14 cellular contexts compared by ENCODE assay signal in the genomic region with DNA sequence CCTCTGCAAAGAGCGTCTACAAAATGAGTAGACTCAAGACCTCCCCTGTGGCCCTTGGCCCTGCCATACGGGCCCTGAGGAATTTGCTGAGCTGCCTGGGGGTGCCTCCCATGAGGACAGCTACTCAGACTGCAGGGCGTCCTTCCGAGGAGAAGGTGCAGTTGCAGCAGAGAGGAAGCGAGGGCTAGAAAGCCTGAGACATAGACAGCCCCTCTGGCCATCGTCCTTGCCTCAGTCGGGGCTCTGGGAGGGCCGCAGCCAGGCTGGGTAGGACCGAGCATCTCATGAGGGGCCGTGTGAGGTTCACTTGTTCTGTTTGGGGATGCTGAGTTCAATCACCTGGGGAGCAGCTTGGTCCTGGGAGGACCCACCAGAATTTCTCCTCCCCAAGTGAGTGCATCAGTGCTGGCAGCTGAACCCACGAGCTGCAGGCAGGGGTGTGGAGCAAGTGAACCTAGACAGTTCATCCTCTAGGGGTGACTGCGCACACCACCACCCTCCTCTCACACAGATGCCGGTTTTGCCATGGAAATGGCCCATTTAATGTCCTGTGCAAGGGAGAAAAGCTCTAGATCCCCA. TPM values are rescaled to one million over a fixed set of nuclear protein-coding genes. Genes with fewer than 3 reads are reported as not detected.
DNase-seq lines count a peak whose midpoint lies in the region; ATAC-seq and TF ChIP-seq lines count a peak whose summit lies in the region.
"Had no signal": no experiment of that assay in that cellular context is flagged by ENCODE, and none has a peak within 500 bp of the region (broad histone marks: within the 10 kb centered on the region; RNA-seq: fewer than 3 reads in every experiment).

No MANE protein-coding gene starts in this region.

- POLR2A ChIA-PET in HEK293 (lab: Yijun Ruan, JAX), result interaction anchor here (1.3 kb wide), 1 partner anchor 25 kb away, joined by 3 read pairs; no protein-coding TSS in a partner anchor

- intact Hi-C loops in sigmoid colon (cut with DNase I), result no loop called here
- intact Hi-C loops in upper lobe of right lung (cut with DNase I), result no loop called here

- H3K36me3 ChIP-seq in HEK293 (ENCODE audit: control insufficient read depth in 2 of 2, insufficient read depth in 1 of 2, low read length in 2 of 2) (no peaks in the 10 kb centered on the region), sigmoid colon (no peaks in the 10 kb centered on the region), upper lobe of right lung (no peaks in the 10 kb centered on the region)

- H3K4me3 ChIP-seq in HEK293 (ENCODE audit: low read depth, low read length), result no peak overlapping the region
- no peak overlapping the region for H3K4me3 ChIP-seq in sigmoid colon
- no peak overlapping the region for H3K4me3 ChIP-seq in upper lobe of right lung
- H3K4me3 ChIP-seq: A549 had no signal

- no peaks in the 10 kb centered on the region for H3K9me3 ChIP-seq in HEK293 (ENCODE audit: control insufficient read depth, insufficient read depth, low read depth, low read length)
- H3K9me3 ChIP-seq in sigmoid colon, result no peaks in the 10 kb centered on the region
- no peaks in the 10 kb centered on the region for H3K9me3 ChIP-seq in upper lobe of right lung
- H3K9me3 ChIP-seq: A549 had no signal

- H3K27ac ChIP-seq in HEK293 (ENCODE audit: extremely low read depth, low read depth, low read length) (no peak overlapping the region), caudate nucleus (ENCODE audit: low read depth, low read length) (peak overlapping the region; percentile 97), sigmoid colon (no peak overlapping the region), upper lobe of right lung (no peak overlapping the region)
- H3K27ac ChIP-seq: A549 had no signal

- no peak for TF ChIP-seq EP300 in sigmoid colon (IDR thresholded peaks at IDR 0.05)

- CTCF ChIA-PET in HEK293 (lab: Yijun Ruan, JAX), result interaction anchor here (0.6 kb wide), 1 partner anchor 26 kb away, joined by 3 read pairs; no protein-coding TSS in a partner anchor

- TF ChIP-seq CTCF in HEK293 (tag by site-specific recombination; IDR thresholded peaks at IDR 0.05), result no peak
- TF ChIP-seq CTCF in sigmoid colon (IDR thresholded peaks at IDR 0.05), result no peak
- no peak for TF ChIP-seq CTCF in upper lobe of right lung (IDR thresholded peaks at IDR 0.05)

- DNase-seq in caudate nucleus (lab: John Stamatoyannopoulos, UW), result no peak
- peak; percentile 56 for DNase-seq in islet precursor cell
- peak; percentile 40 for DNase-seq in sigmoid colon
- DNase-seq in activated gamma-delta T cell (lab: John Stamatoyannopoulos, UW), result no peak
- DNase-seq in upper lobe of right lung, result no peak
- DNase-seq in middle frontal gyrus (ENCODE audit: extremely low spot score, low spot score), result no peak
- DNase-seq in stimulated activated naive CD4-positive, alpha-beta T cell treated with Interleukin-2 at 50 U/mL for 16 hours (lab: John Stamatoyannopoulos, UW), result no peak
- DNase-seq: CD8-positive, alpha-beta T cell; COR-L47; DMS153; DND-41; GDM1 had no signal

- 86 to 87% methylated on average over 13 of the region's 13 CpGs for WGBS in sigmoid colon, 2 donors

- H3K4me1 ChIP-seq in HEK293 (ENCODE audit: control insufficient read depth, insufficient read depth, low read length) (peaks cover 6% of the 10 kb centered on the region; the same call in 1 of the 2 replicates), sigmoid colon (no peaks in the 10 kb centered on the region), upper lobe of right lung (no peaks in the 10 kb centered on the region)
- H3K4me1 ChIP-seq: A549 had no signal

- H3K27me3 ChIP-seq in sigmoid colon, result no peaks in the 10 kb centered on the region
- H3K27me3 ChIP-seq in upper lobe of right lung, result peaks cover 4% of the 10 kb centered on the region

- TF ChIP-seq POLR2A in sigmoid colon (IDR thresholded peaks at IDR 0.05), result no peak

- no peak for ATAC-seq in upper lobe of right lung
- ATAC-seq: CD8-positive, alpha-beta T cell had no signal

TF ChIP-seq in HEK293, 187 proteins besides CTCF, POLR2A, EP300 and RAD21:
- no peak for TF ChIP-seq ZBTB1 (tag by site-specific recombination; IDR thresholded peaks at IDR 0.05)
- peak; percentile 28; the same call in 1 of the 2 replicates for TF ChIP-seq GLIS1 (tag by site-specific recombination; IDR thresholded peaks at IDR 0.05)
TF ChIP-seq in HEK293: peak in this region for 1.

RNA-seq across cellular contexts. Expression of a gene that starts 20.3 kb away (rescaled TPM):
- total RNA-seq in sigmoid colon (1 to 10 TPM in 2 of 4 donors, under 1 TPM in 2; 0.66 to 1.8 (median 0.89) TPM), upper lobe of right lung (13.5 TPM)
- 10 to 100 TPM in 2 of 3 donors, 1 to 10 TPM in 1; 7.2 to 32.5 (median 12.3) TPM for polyA plus RNA-seq in sigmoid colon

Comparison
In these comparisons a context has a peak if more than half of its experiments do, and no peak if none do; other contexts are left out.
1. DNase-seq: peak in islet precursor cell (single experiment) and sigmoid colon (single experiment); none in caudate nucleus (0 of 61), activated gamma-delta T cell (single experiment), upper lobe of right lung (single experiment), middle frontal gyrus (single experiment) and stimulated activated naive CD4-positive, alpha-beta T cell treated with Interleukin-2 at 50 U/mL for 16 hours (single experiment).